In genomic region chr7:139727151-139727705, GRCh38 we compare ENCODE assay signal across 10 cellular contexts. TPM values are rescaled to one million over a fixed set of nuclear protein-coding genes. Genes with fewer than 3 reads are reported as not detected.
DNase-seq lines count a peak whose midpoint lies in the region; TF ChIP-seq lines count a peak whose summit lies in the region.
"Had no signal": no experiment of that assay in that cellular context is flagged by ENCODE, and none has a peak within 500 bp of the region (broad histone marks: within the 10 kb centered on the region; RNA-seq: fewer than 3 reads in every experiment).

No MANE protein-coding gene starts in this region.

- no peaks in the 10 kb centered on the region for H3K9me3 ChIP-seq in ovary

- H3K27me3 ChIP-seq in dorsolateral prefrontal cortex (no peaks in the 10 kb centered on the region), ovary (no peaks in the 10 kb centered on the region)

- TF ChIP-seq CTCF in dorsolateral prefrontal cortex (IDR thresholded peaks at IDR 0.05 in 54 of 56, conservative IDR thresholded peaks at IDR 0.05 in 2 of 56; ENCODE audit: low read depth in 1 of 56, partially characterized antibody in 56 of 56): no peak
- TF ChIP-seq CTCF in osteocyte (IDR thresholded peaks at IDR 0.05): no peak
- no peak for TF ChIP-seq CTCF in ovary (IDR thresholded peaks at IDR 0.05)

- no peak overlapping the region for H3K4me3 Mint-ChIP-seq in osteocyte (ENCODE audit: unreplicated experiment)

- H3K9me3 Mint-ChIP-seq in osteocyte (ENCODE audit: unreplicated experiment): no peaks in the 10 kb centered on the region
- H3K9me3 Mint-ChIP-seq: activated T-helper 2 cell treated with anti-CD3 and anti-CD28 coated beads, Interferon-gamma antibody, Interleukin-2, Interleukin-4, amounts not matched to agents 10 μg/mL and 5 μg/mL and 100 μg/mL, durations not matched to agents 14 hours and 24 hours and 36 hours had no signal

- peak overlapping the region in 1 of 59 donors; percentile 3 for H3K4me3 ChIP-seq in dorsolateral prefrontal cortex
- H3K4me3 ChIP-seq in ovary: no peak overlapping the region

- intact Hi-C loops in dorsolateral prefrontal cortex (cut with DNase I) (no loop called here), ovary (cut with DNase I) (no loop called here)

- H3K27me3 Mint-ChIP-seq in osteocyte (ENCODE audit: unreplicated experiment): no peaks in the 10 kb centered on the region

- H3K36me3 Mint-ChIP-seq in osteocyte (ENCODE audit: unreplicated experiment): peaks cover 10% of the 10 kb centered on the region

- H3K27ac ChIP-seq in dorsolateral prefrontal cortex (peak overlapping the region in 50 of 59 donors; percentile 2 to 98 (median 58)), ovary (no peak overlapping the region)

- H3K36me3 ChIP-seq in ovary: no peaks in the 10 kb centered on the region

- no peak for TF ChIP-seq POLR2A in ovary (IDR thresholded peaks at IDR 0.05)

- H3K27ac Mint-ChIP-seq in osteocyte (ENCODE audit: unreplicated experiment): peak overlapping the region; percentile 61
- H3K27ac Mint-ChIP-seq: activated T-helper 2 cell treated with anti-CD3 and anti-CD28 coated beads, Interferon-gamma antibody, Interleukin-2, Interleukin-4, amounts not matched to agents 10 μg/mL and 5 μg/mL and 100 μg/mL, durations not matched to agents 14 hours and 24 hours and 36 hours had no signal

- H3K4me1 Mint-ChIP-seq in osteocyte (ENCODE audit: unreplicated experiment): peaks cover 68% of the 10 kb centered on the region

- H3K4me1 ChIP-seq in ovary (ENCODE audit: insufficient read depth): peaks cover 7% of the 10 kb centered on the region

- DNase-seq in DMS79 (lab: John Stamatoyannopoulos, UW): peak; percentile 17
- peak; percentile 52 for DNase-seq in M059J (ENCODE audit: low read depth)
- DNase-seq in dorsolateral prefrontal cortex: peak in 3 of 10 donors; percentile 9 to 31 (median 24)
- no peak for DNase-seq in osteocyte (ENCODE audit: extremely low spot score, unreplicated experiment)
- DNase-seq in NCI-H187 treated with DMSO at 0.1 percent for 48 hours (lab: John Stamatoyannopoulos, UW): no peak
- no peak for DNase-seq in ovary
- no peak for DNase-seq in DMS153 (lab: John Stamatoyannopoulos, UW)
- DNase-seq: NCI-H774; stimulated activated naive CD4-positive, alpha-beta T cell treated with Interleukin-2 at 50 U/mL for 16 hours had no signal

- TF ChIP-seq EP300 in ovary (IDR thresholded peaks at IDR 0.05): no peak

- WGBS in ovary, 3 donors: 74 to 83% (median 80%) methylated on average over 3 of the region's 3 CpGs

RNA-seq across cellular contexts. Expression of gene HIPK2, which starts 50.6 kb away (rescaled TPM):
- 12.1 and 18.3 TPM in 2 replicates for total RNA-seq in M059J (2014; rRNA removed; shearing (Covaris generic))
- total RNA-seq in dorsolateral prefrontal cortex (100 to 1,000 TPM; 106 to 688 (median 242) TPM), osteocyte (90.8 and 96.9 TPM in 2 replicates), ovary (10 to 100 TPM in 6 of 7 donors, 1 to 10 TPM in 1; 9.9 to 38.4 (median 35.1) TPM)
- 10 to 100 TPM in 1 of 2 donors, 1 to 10 TPM in 1; 7.3 to 14.8 TPM for polyA plus RNA-seq in ovary

Comparison
In these comparisons a context has a peak if more than half of its experiments do, and no peak if none do; other contexts are left out.
1. DNase-seq: peak in DMS79 (single experiment) and M059J (single experiment); none in osteocyte (single experiment), NCI-H187 treated with DMSO at 0.1 percent for 48 hours (single experiment), ovary (0 of 5) and DMS153 (single experiment).
2. H3K27ac ChIP-seq: peak in dorsolateral prefrontal cortex (50 of 59); none in ovary (0 of 2).